Comparison of ENCODE assay signal across 1 cellular context in genomic region chr17:39164675-39165143, GRCh38.
TF ChIP-seq lines count a peak whose summit lies in the region.

No MANE protein-coding gene starts in this region.

TF ChIP-seq in HepG2, 621 proteins besides CTCF, POLR2A, EP300 and RAD21 (continued from another document):
- TF ChIP-seq ZBTB46 (CRISPR knock-in tag; IDR thresholded peaks at IDR 0.05; ENCODE audit: borderline replicate concordance): no peak
- TF ChIP-seq DPF2 (CRISPR knock-in tag; IDR thresholded peaks at IDR 0.05; ENCODE audit: borderline replicate concordance, low read depth): no peak
- TF ChIP-seq ZNF251 (CRISPR knock-in tag; IDR thresholded peaks at IDR 0.05): no peak
- TF ChIP-seq SUZ12 (IDR thresholded peaks at IDR 0.05; ENCODE audit: low read depth, low read length): no peak
- no peak for TF ChIP-seq ZNF280D (CRISPR knock-in tag; IDR thresholded peaks at IDR 0.05)
- TF ChIP-seq FOXP4 (CRISPR knock-in tag; IDR thresholded peaks at IDR 0.05): 0 out of 2 replicates have a peak, but pooled peaks have one; percentile 2
- TF ChIP-seq GATAD2A (CRISPR knock-in tag; IDR thresholded peaks at IDR 0.05): peak; percentile 41; the same call in 1 of the 2 replicates
- no peak for TF ChIP-seq CHD4 (IDR thresholded peaks at IDR 0.05; ENCODE audit: borderline replicate concordance, low read length)
- no peak for TF ChIP-seq TFDP1 (CRISPR knock-in tag; IDR thresholded peaks at IDR 0.05; ENCODE audit: borderline replicate concordance)
- TF ChIP-seq PHF8 (CRISPR knock-in tag; IDR thresholded peaks at IDR 0.05): no peak
- TF ChIP-seq ZKSCAN1 (IDR thresholded peaks at IDR 0.05; ENCODE audit: low read length): no peak
- TF ChIP-seq ZFP36L2 (CRISPR knock-in tag; IDR thresholded peaks at IDR 0.05): no peak
- no peak for TF ChIP-seq NFE2L1 (CRISPR knock-in tag; IDR thresholded peaks at IDR 0.05; ENCODE audit: borderline replicate concordance)
- TF ChIP-seq ZFP62 (CRISPR knock-in tag; IDR thresholded peaks at IDR 0.05): no peak
- no peak for TF ChIP-seq MED13 (CRISPR knock-in tag; IDR thresholded peaks at IDR 0.05)
- TF ChIP-seq ZNF687 (CRISPR knock-in tag; IDR thresholded peaks at IDR 0.05): peak; percentile 26; the same call in 1 of the 2 replicates
- TF ChIP-seq NFIB (CRISPR knock-in tag; IDR thresholded peaks at IDR 0.05; ENCODE audit: borderline replicate concordance): no peak
- TF ChIP-seq FOXP1 (IDR thresholded peaks at IDR 0.05): no peak
- no peak for TF ChIP-seq FOXP1 (CRISPR knock-in tag; IDR thresholded peaks at IDR 0.05)
- no peak for TF ChIP-seq ZHX1 (CRISPR knock-in tag; IDR thresholded peaks at IDR 0.05; ENCODE audit: low read depth)
- no peak for TF ChIP-seq SKI (IDR thresholded peaks at IDR 0.05; ENCODE audit: partially characterized antibody)
- peak; percentile 86 for TF ChIP-seq PBX2 (CRISPR knock-in tag; IDR thresholded peaks at IDR 0.05)
- peak; percentile 34 for TF ChIP-seq STAG1 (CRISPR knock-in tag; IDR thresholded peaks at IDR 0.05)
- TF ChIP-seq ATF4 (CRISPR knock-in tag; IDR thresholded peaks at IDR 0.05): no peak
- TF ChIP-seq ZNF576 (CRISPR knock-in tag; IDR thresholded peaks at IDR 0.05): no peak
- no peak for TF ChIP-seq ZBTB3 (CRISPR knock-in tag; IDR thresholded peaks at IDR 0.05; ENCODE audit: borderline replicate concordance, low read depth)
- TF ChIP-seq SALL1 (CRISPR knock-in tag; IDR thresholded peaks at IDR 0.05): 0 out of 2 replicates have a peak, but pooled peaks have one; percentile 22
- peak; percentile 46 for TF ChIP-seq CBX1 (IDR thresholded peaks at IDR 0.05; ENCODE audit: low read depth)
- no peak for TF ChIP-seq MAFG (CRISPR knock-in tag; IDR thresholded peaks at IDR 0.05)
- no peak for TF ChIP-seq ZBTB44 (CRISPR knock-in tag; IDR thresholded peaks at IDR 0.05)
- no peak for TF ChIP-seq GPN1 (CRISPR knock-in tag; IDR thresholded peaks at IDR 0.05; ENCODE audit: borderline replicate concordance)
- TF ChIP-seq TBL1XR1 (IDR thresholded peaks at IDR 0.05; ENCODE audit: borderline replicate concordance, low read length, partially characterized antibody): no peak
- TF ChIP-seq ZNF574 (CRISPR knock-in tag; IDR thresholded peaks at IDR 0.05): 0 out of 2 replicates have a peak, but pooled peaks have one; percentile 23
- TF ChIP-seq SMAD3 (CRISPR knock-in tag; IDR thresholded peaks at IDR 0.05): no peak
